ENCODE assay signal across 8 cellular contexts in genomic region chr3:33799202-33799551, GRCh38. TPM values are rescaled to one million over a fixed set of nuclear protein-coding genes. Genes with fewer than 3 reads are reported as not detected.
DNase-seq lines count a peak whose midpoint lies in the region; ATAC-seq and TF ChIP-seq lines count a peak whose summit lies in the region.

No MANE protein-coding gene starts in this region.

- ATAC-seq in T-helper 17 cell (no peak), heart right ventricle (peak in 1 of 8 donors; percentile 1), HG03135 (IDR thresholded peaks at IDR 0.05; ENCODE audit: unreplicated experiment) (no peak)

- no peak for DNase-seq in HAP-1 (ENCODE audit: low spot score in 2 of 2)
- DNase-seq in T-helper 17 cell = no peak
- DNase-seq in heart right ventricle = no peak
- no peak for DNase-seq in islet precursor cell
- no peak for DNase-seq in middle frontal gyrus (ENCODE audit: extremely low spot score, low spot score)
- DNase-seq in midbrain (lab: John Stamatoyannopoulos, UW) = no peak

- H3K27ac ChIP-seq in heart right ventricle (peak overlapping the region in 9 of 10 donors; percentile 91 to 98 (median 95)), skin epidermis (peak overlapping the region in 20 of 21 experiments; percentile 77 to 99 (median 96))

- H3K4me3 ChIP-seq in HAP-1 (peak overlapping the region; percentile 90), heart right ventricle (peak overlapping the region; percentile 59 to 96 (median 81)), skin epidermis (peak overlapping the region; percentile 45 to 94 (median 66))

- H3K9me3 ChIP-seq in HAP-1 = peaks cover 6% of the 10 kb centered on the region; the same call in 1 of the 2 replicates
- H3K9me3 ChIP-seq in T-helper 17 cell (ENCODE audit: control insufficient read depth, low read length, poor library complexity, severe bottlenecking) = no peaks in the 10 kb centered on the region
- H3K9me3 ChIP-seq in heart right ventricle = peaks cover 0 to 10% (median 0%) of the 10 kb centered on the region in 11 donors

- H3K36me3 ChIP-seq in HAP-1 (replicated peaks) = peaks cover 10% of the 10 kb centered on the region
- H3K36me3 ChIP-seq in heart right ventricle = peaks cover 0 to 18% (median 0%) of the 10 kb centered on the region in 9 donors

- intact Hi-C loops in heart right ventricle (cut with DNase I) = loop anchor here in 3 of 10 donors (5.0 to 10.0 kb wide), 3 partner anchors 77 to 684 kb away; partner anchors contain the start of genes CLASP2 (in 2 of the 3) and CRTAP (in 1 of the 3)

- in situ Hi-C loops in HAP-1 (cut with MboI; ENCODE audit: low sequenced_read_pairs) = loop anchor here (25.0 kb wide), 2 partner anchors 662 to 837 kb away; partner anchors contain the start of gene CCR4

- no peaks in the 10 kb centered on the region for H3K27me3 Mint-ChIP-seq in T-helper 17 cell

- H3K27ac Mint-ChIP-seq in T-helper 17 cell = peak overlapping the region; percentile 99

- TF ChIP-seq CTCF in heart right ventricle (IDR thresholded peaks at IDR 0.05) = no peak

- H3K27me3 ChIP-seq in HAP-1 (ENCODE audit: low read depth) (no peaks in the 10 kb centered on the region), heart right ventricle (no peaks in the 10 kb centered on the region)

- 14% methylated on average over 3 of the region's 3 CpGs for WGBS in heart right ventricle, 2 donors

- H3K36me3 Mint-ChIP-seq in T-helper 17 cell (ENCODE audit: low read depth) = peaks cover 10% of the 10 kb centered on the region

- H3K4me3 Mint-ChIP-seq in T-helper 17 cell = peak overlapping the region; percentile 99

- H3K4me1 ChIP-seq in HAP-1 (peaks cover 19% of the 10 kb centered on the region), heart right ventricle (peaks cover 0 to 61% (median 39%) of the 10 kb centered on the region in 9 donors)

- peaks cover 41% of the 10 kb centered on the region for H3K4me1 Mint-ChIP-seq in T-helper 17 cell

RNA-seq across cellular contexts. Expression of gene PDCD6IP, which starts 0.7 kb away (rescaled TPM):
- total RNA-seq in T-helper 17 cell (100 to 1,000 TPM; 149 to 156 TPM), heart right ventricle (100 to 1,000 TPM; 133 to 185 (median 157) TPM)
- 10 to 100 TPM; 41.3 to 56.3 TPM for polyA plus RNA-seq in heart right ventricle
